Comparison of ENCODE assay signal across 8 cellular contexts in genomic region chr2:104976603-104977120, GRCh38.
DNase-seq lines count a peak whose midpoint lies in the region; ATAC-seq lines count a peak whose summit lies in the region.

No MANE protein-coding gene starts in this region.

- H3K9me3 Mint-ChIP-seq in CD8-positive, alpha-beta memory T cell: no peaks in the 10 kb centered on the region
- H3K9me3 Mint-ChIP-seq in activated T-helper 17 cell treated with anti-CD3 and anti-CD28 coated beads, Interleukin-2, amount 50 U/mL, for 72 hours: no peaks in the 10 kb centered on the region

- POLR2A ChIA-PET in CD8-positive, alpha-beta memory T cell (lab: Charles Lee): no interaction called here

- H3K4me1 Mint-ChIP-seq in CD8-positive, alpha-beta memory T cell: peaks cover 6 to 11% (median 7%) of the 10 kb centered on the region in 3 donors
- no peaks in the 10 kb centered on the region for H3K4me1 Mint-ChIP-seq in activated T-helper 17 cell treated with anti-CD3 and anti-CD28 coated beads, Interleukin-2, amount 50 U/mL, for 72 hours

- peak in 1 of 5 donors; percentile 13 for DNase-seq in CD8-positive, alpha-beta memory T cell
- DNase-seq in NOMO-1 (lab: John Stamatoyannopoulos, UW; ENCODE audit: unreplicated experiment in 2 of 2) (peak; percentile 5 to 55), germinal center (ENCODE audit: low spot score) (peak; percentile 79), NCI-H2081 (lab: John Stamatoyannopoulos, UW) (no peak), NCI-H446 (lab: John Stamatoyannopoulos, UW) (no peak)

- H3K4me3 ChIP-seq in CD8-positive, alpha-beta memory T cell (ENCODE audit: low read length): no peak overlapping the region

- peak overlapping the region in 2 of 8 donors; percentile 8 to 60 for H3K27ac Mint-ChIP-seq in CD8-positive, alpha-beta memory T cell
- no peak overlapping the region for H3K27ac Mint-ChIP-seq in activated T-helper 17 cell treated with anti-CD3 and anti-CD28 coated beads, Interleukin-2, amount 50 U/mL, for 72 hours

- no peaks in the 10 kb centered on the region for H3K27me3 ChIP-seq in CD8-positive, alpha-beta memory T cell (ENCODE audit: insufficient read depth, low read length, poor library complexity, severe bottlenecking)

- H3K4me3 Mint-ChIP-seq in CD8-positive, alpha-beta memory T cell: peak overlapping the region in 4 of 7 donors; percentile 4 to 49 (median 20)
- no peak overlapping the region for H3K4me3 Mint-ChIP-seq in activated T-helper 17 cell treated with anti-CD3 and anti-CD28 coated beads, Interleukin-2, amount 50 U/mL, for 72 hours

- peaks cover 6 to 9% of the 10 kb centered on the region in 2 donors for H3K27me3 Mint-ChIP-seq in CD8-positive, alpha-beta memory T cell
- H3K27me3 Mint-ChIP-seq in activated T-helper 17 cell treated with anti-CD3 and anti-CD28 coated beads, Interleukin-2, amount 50 U/mL, for 72 hours: peaks cover 20% of the 10 kb centered on the region

- H3K4me1 ChIP-seq in CD8-positive, alpha-beta memory T cell (ENCODE audit: insufficient read depth, low read length): peaks cover 11% of the 10 kb centered on the region

- no peaks in the 10 kb centered on the region for H3K9me3 ChIP-seq in CD8-positive, alpha-beta memory T cell (ENCODE audit: low read length)

- no peaks in the 10 kb centered on the region for H3K36me3 ChIP-seq in CD8-positive, alpha-beta memory T cell (ENCODE audit: insufficient read depth, low read length)

- peaks cover 0 to 1% (median 0%) of the 10 kb centered on the region in 3 donors for H3K36me3 Mint-ChIP-seq in CD8-positive, alpha-beta memory T cell
- no peaks in the 10 kb centered on the region for H3K36me3 Mint-ChIP-seq in activated T-helper 17 cell treated with anti-CD3 and anti-CD28 coated beads, Interleukin-2, amount 50 U/mL, for 72 hours (ENCODE audit: low read depth)

- ATAC-seq in GM18861 (IDR thresholded peaks at IDR 0.05; ENCODE audit: unreplicated experiment) (peak; percentile 96), HG02840 (IDR thresholded peaks at IDR 0.05; ENCODE audit: low FRiP score, unreplicated experiment) (peak; percentile 96)
- ATAC-seq in activated T-helper 17 cell treated with anti-CD3 and anti-CD28 coated beads, Interleukin-2, amount 50 U/mL, for 72 hours (replicated peaks): no peak

- H3K27ac ChIP-seq in CD8-positive, alpha-beta memory T cell (ENCODE audit: low read depth, low read length): no peak overlapping the region

- CTCF ChIA-PET in CD8-positive, alpha-beta memory T cell (lab: Charles Lee): interaction anchor here (1.3 kb wide), 1 partner anchor 9 kb away, joined by 4 read pairs; no protein-coding TSS in a partner anchor

Comparison
In these comparisons a context has a peak if more than half of its experiments do, and no peak if none do; other contexts are left out.
1. DNase-seq: peak in NOMO-1 (2 of 2) and germinal center (single experiment); none in NCI-H2081 (0 of 2) and NCI-H446 (0 of 2).